ENCODE assay signal across 11 cellular contexts in genomic region chrX:1419545-1420355, GRCh38. TPM values are rescaled to one million over a fixed set of nuclear protein-coding genes. Genes with fewer than 3 reads are reported as not detected.
A peak's percentile ranks its signal among the peaks of the same experiment; 100 is the strongest.
DNase-seq lines count a peak whose midpoint lies in the region; TF ChIP-seq lines count a peak whose summit lies in the region.
"Had no signal": no experiment of that assay in that cellular context is flagged by ENCODE, and none has a peak within 500 bp of the region (broad histone marks: within the 10 kb centered on the region; RNA-seq: fewer than 3 reads in every experiment).

No MANE protein-coding gene starts in this region.

- DNase-seq in T-helper 2 cell treated with Interferon-gamma antibody and Interleukin-4, amounts not matched to agents 5 μg/mL and 100 μg/mL, for 36 hours (ENCODE audit: low spot score): no peak
- DNase-seq in T-helper 2 cell (no peak), endodermal cell (no peak), progenitor cell of endocrine pancreas (ENCODE audit: low spot score, unreplicated experiment) (no peak), foreskin melanocyte (no peak), NCI-H345 treated with DMSO at 0.1 percent for 48 hours (lab: John Stamatoyannopoulos, UW; ENCODE audit: unreplicated experiment) (no peak), middle frontal gyrus (ENCODE audit: extremely low spot score, low spot score) (no peak)
- DNase-seq: DMS79 treated with DMSO at 0.1 percent for 48 hours; left ventricle myocardium inferior; stimulated activated CD4-positive, alpha-beta T cell treated with anti-CD3 and anti-CD28 coated beads, Interleukin-2, amount 100 ng/mL, for 48 hours had no signal

- WGBS in HUES64: 84% methylated on average over 19 of the region's 19 CpGs
- 87% methylated on average over 18 to 19 of the region's 19 CpGs for WGBS in endodermal cell (ENCODE audit: insufficient coverage in 1 of 2, insufficient read length in 1 of 2), 2 experiments

- H3K27ac ChIP-seq in HUES64 (ENCODE audit: low read depth, low read length): peak overlapping the region; percentile 26; the same call in 1 of the 2 replicates
- H3K27ac ChIP-seq in endodermal cell (ENCODE audit: low read depth, low read length): no peak overlapping the region
- H3K27ac ChIP-seq: left ventricle myocardium inferior had no signal

- H3K4me1 Mint-ChIP-seq in T-helper 2 cell treated with Interferon-gamma antibody and Interleukin-4, amounts not matched to agents 5 μg/mL and 100 μg/mL, for 36 hours (ENCODE audit: low read depth): no peaks in the 10 kb centered on the region
- H3K4me1 Mint-ChIP-seq in endodermal cell: peaks cover 12% of the 10 kb centered on the region
- peaks cover 11% of the 10 kb centered on the region for H3K4me1 Mint-ChIP-seq in progenitor cell of endocrine pancreas (ENCODE audit: low read depth)

- no peaks in the 10 kb centered on the region for H3K27me3 ChIP-seq in HUES64 (ENCODE audit: insufficient read depth, low read length)
- H3K27me3 ChIP-seq in endodermal cell (ENCODE audit: control insufficient read depth, insufficient read depth, low read length, poor library complexity, severe bottlenecking): no peaks in the 10 kb centered on the region

- H3K4me3 ChIP-seq in HUES64 (ENCODE audit: low read length) (no peak overlapping the region), endodermal cell (ENCODE audit: low read length) (no peak overlapping the region)
- H3K4me3 ChIP-seq: left ventricle myocardium inferior had no signal

- no peaks in the 10 kb centered on the region for H3K27me3 Mint-ChIP-seq in T-helper 2 cell treated with Interferon-gamma antibody and Interleukin-4, amounts not matched to agents 5 μg/mL and 100 μg/mL, for 36 hours (ENCODE audit: low read depth)
- H3K27me3 Mint-ChIP-seq in endodermal cell (ENCODE audit: insufficient read depth) (no peaks in the 10 kb centered on the region), progenitor cell of endocrine pancreas (no peaks in the 10 kb centered on the region)

- H3K9ac ChIP-seq in HUES64 (ENCODE audit: low read depth, low read length): no peak overlapping the region
- no peak overlapping the region for H3K9ac ChIP-seq in endodermal cell (ENCODE audit: extremely low read depth, low read length, poor library complexity, severe bottlenecking)

- H3K36me3 ChIP-seq in HUES64 (ENCODE audit: insufficient read depth, low read length): peaks cover 84% of the 10 kb centered on the region
- H3K36me3 ChIP-seq in endodermal cell (ENCODE audit: control insufficient read depth, insufficient read depth, low read length): peaks cover 54% of the 10 kb centered on the region

- H3K4me1 ChIP-seq in HUES64 (ENCODE audit: insufficient read depth, low read length): no peaks in the 10 kb centered on the region
- H3K4me1 ChIP-seq in endodermal cell (ENCODE audit: control insufficient read depth, insufficient read depth, low read length): no peaks in the 10 kb centered on the region
- H3K4me1 ChIP-seq: left ventricle myocardium inferior had no signal

- H3K4me3 Mint-ChIP-seq in T-helper 2 cell treated with Interferon-gamma antibody and Interleukin-4, amounts not matched to agents 5 μg/mL and 100 μg/mL, for 36 hours: no peak overlapping the region
- H3K4me3 Mint-ChIP-seq in endodermal cell (no peak overlapping the region), progenitor cell of endocrine pancreas (ENCODE audit: low read depth) (no peak overlapping the region)

- TF ChIP-seq CTCF in endodermal cell (conservative IDR thresholded peaks at IDR 0.05) (no peak), progenitor cell of endocrine pancreas (IDR thresholded peaks at IDR 0.05; ENCODE audit: unreplicated experiment) (no peak)

- H3K27ac Mint-ChIP-seq in T-helper 2 cell treated with Interferon-gamma antibody and Interleukin-4, amounts not matched to agents 5 μg/mL and 100 μg/mL, for 36 hours: peak overlapping the region; percentile 2
- H3K27ac Mint-ChIP-seq in endodermal cell (peak overlapping the region; percentile 27), progenitor cell of endocrine pancreas (peak overlapping the region; percentile 24)

- peaks cover 32% of the 10 kb centered on the region for H3K9me3 Mint-ChIP-seq in T-helper 2 cell treated with Interferon-gamma antibody and Interleukin-4, amounts not matched to agents 5 μg/mL and 100 μg/mL, for 36 hours
- H3K9me3 Mint-ChIP-seq in endodermal cell: peaks cover 35% of the 10 kb centered on the region
- peaks cover 9% of the 10 kb centered on the region for H3K9me3 Mint-ChIP-seq in progenitor cell of endocrine pancreas (ENCODE audit: low read depth)

- H3K36me3 Mint-ChIP-seq in T-helper 2 cell treated with Interferon-gamma antibody and Interleukin-4, amounts not matched to agents 5 μg/mL and 100 μg/mL, for 36 hours (ENCODE audit: low read depth): peaks cover 56% of the 10 kb centered on the region
- H3K36me3 Mint-ChIP-seq in endodermal cell (ENCODE audit: low read depth) (peaks cover 58% of the 10 kb centered on the region), progenitor cell of endocrine pancreas (ENCODE audit: insufficient read depth) (peaks cover 27% of the 10 kb centered on the region)

- peaks cover 18% of the 10 kb centered on the region for H3K9me3 ChIP-seq in HUES64 (ENCODE audit: insufficient read depth, low read depth, low read length)
- H3K9me3 ChIP-seq in endodermal cell (ENCODE audit: control insufficient read depth, low read length): peaks cover 35% of the 10 kb centered on the region

RNA-seq across cellular contexts. Expression of gene SLC25A6, which starts 27.8 kb away (rescaled TPM):
- 378 TPM for polyA plus RNA-seq in HUES64 (2013, experiment 1 of 2)
- polyA plus RNA-seq in HUES64 (2013, experiment 2 of 2): 420 TPM
- total RNA-seq in endodermal cell (100 to 1,000 TPM; 424 to 429 TPM), progenitor cell of endocrine pancreas (387 and 391 TPM in 2 replicates)
- polyA plus RNA-seq in endodermal cell (2013, experiment 1 of 2): 420 TPM
- 381 TPM for polyA plus RNA-seq in endodermal cell (2013, experiment 2 of 2)

RNA-seq across cellular contexts. Expression of gene ASMTL, which starts 33.0 kb away (rescaled TPM):
- polyA plus RNA-seq in HUES64 (2013, experiment 1 of 2): 34.2 TPM
- polyA plus RNA-seq in HUES64 (2013, experiment 2 of 2): 43.4 TPM
- total RNA-seq in endodermal cell (10 to 100 TPM; 46.7 to 80.9 TPM), progenitor cell of endocrine pancreas (24.5 and 26.2 TPM in 2 replicates)
- polyA plus RNA-seq in endodermal cell (2013, experiment 1 of 2): 48.3 TPM
- 43.1 TPM for polyA plus RNA-seq in endodermal cell (2013, experiment 2 of 2)
